Comparison of ENCODE assay signal across 21 cellular contexts in genomic region chr6:109471105-109471810, GRCh38. TPM values are rescaled to one million over a fixed set of nuclear protein-coding genes. Genes with fewer than 3 reads are reported as not detected.
DNase-seq lines count a peak whose midpoint lies in the region; ATAC-seq and TF ChIP-seq lines count a peak whose summit lies in the region.
"Had no signal": no experiment of that assay in that cellular context is flagged by ENCODE, and none has a peak within 500 bp of the region (broad histone marks: within the 10 kb centered on the region; RNA-seq: fewer than 3 reads in every experiment).

No MANE protein-coding gene starts in this region.

- H3K9me3 ChIP-seq in CD8-positive, alpha-beta memory T cell (ENCODE audit: low read length): no peaks in the 10 kb centered on the region
- H3K9me3 ChIP-seq: adrenal gland, mucosa of descending colon, SJSA1 had no signal

- peaks cover 22 to 96% (median 46%) of the 10 kb centered on the region in 3 donors for H3K36me3 Mint-ChIP-seq in CD8-positive, alpha-beta memory T cell
- H3K36me3 Mint-ChIP-seq in activated T-helper 17 cell treated with anti-CD3 and anti-CD28 coated beads, Interleukin-2, amount 50 U/mL, for 72 hours (ENCODE audit: low read depth): peaks cover 100% of the 10 kb centered on the region

- no peak for DNase-seq in CD8-positive, alpha-beta memory T cell
- DNase-seq in islet precursor cell (peak; percentile 9), NCI-H187 treated with DMSO at 0.1 percent for 48 hours (lab: John Stamatoyannopoulos, UW) (no peak), NCI-H1694 (lab: John Stamatoyannopoulos, UW) (no peak)
- DNase-seq: activated effector memory CD4-positive, alpha-beta T cell treated with anti-CD3 and anti-CD28 coated beads, Interleukin-2, amount 50 U/mL, for 16 hours; adrenal gland; brain microvascular endothelial cell; COR-L47; DMS79; mucosa of descending colon; NCI-H1105; NCI-H2081 treated with DMSO at 0.1 percent for 48 hours; NCI-H510A; NK-92 treated with Interleukin-12 subunit alpha and Interleukin-12 subunit beta, amount 100 ng/mL, for 24 hours had no signal

- peak overlapping the region in 6 of 8 donors; percentile 40 to 92 (median 60) for H3K27ac Mint-ChIP-seq in CD8-positive, alpha-beta memory T cell
- H3K27ac Mint-ChIP-seq in activated T-helper 17 cell treated with anti-CD3 and anti-CD28 coated beads, Interleukin-2, amount 50 U/mL, for 72 hours: peak overlapping the region; percentile 57
- H3K27ac Mint-ChIP-seq: neural progenitor cell, WTC11 had no signal

- H3K4me3 Mint-ChIP-seq in CD8-positive, alpha-beta memory T cell: no peak overlapping the region
- H3K4me3 Mint-ChIP-seq in activated T-helper 17 cell treated with anti-CD3 and anti-CD28 coated beads, Interleukin-2, amount 50 U/mL, for 72 hours: peak overlapping the region; percentile 43
- H3K4me3 Mint-ChIP-seq: neural progenitor cell, WTC11 had no signal

- H3K9me3 Mint-ChIP-seq in CD8-positive, alpha-beta memory T cell: no peaks in the 10 kb centered on the region
- no peaks in the 10 kb centered on the region for H3K9me3 Mint-ChIP-seq in activated T-helper 17 cell treated with anti-CD3 and anti-CD28 coated beads, Interleukin-2, amount 50 U/mL, for 72 hours
- H3K9me3 Mint-ChIP-seq: neural progenitor cell, WTC11 had no signal

- no peaks in the 10 kb centered on the region for H3K4me1 ChIP-seq in CD8-positive, alpha-beta memory T cell (ENCODE audit: insufficient read depth, low read length)
- H3K4me1 ChIP-seq: neural progenitor cell had no signal

- peaks cover 48 to 81% (median 75%) of the 10 kb centered on the region in 3 donors for H3K4me1 Mint-ChIP-seq in CD8-positive, alpha-beta memory T cell
- peaks cover 51% of the 10 kb centered on the region for H3K4me1 Mint-ChIP-seq in activated T-helper 17 cell treated with anti-CD3 and anti-CD28 coated beads, Interleukin-2, amount 50 U/mL, for 72 hours

- no peak for ATAC-seq in activated T-helper 17 cell treated with anti-CD3 and anti-CD28 coated beads, Interleukin-2, amount 50 U/mL, for 72 hours (replicated peaks)
- ATAC-seq in HG02642 (IDR thresholded peaks at IDR 0.05; ENCODE audit: poor library complexity, unreplicated experiment): no peak
- ATAC-seq: HepG2, mucosa of descending colon, WTC11 had no signal

- POLR2A ChIA-PET in CD8-positive, alpha-beta memory T cell (lab: Charles Lee): no interaction called here

- CTCF ChIA-PET in CD8-positive, alpha-beta memory T cell (lab: Charles Lee): no interaction called here

- no peak overlapping the region for H3K4me3 ChIP-seq in CD8-positive, alpha-beta memory T cell (ENCODE audit: low read length)
- H3K4me3 ChIP-seq: adrenal gland, mucosa of descending colon, neural progenitor cell, SJSA1 had no signal

- H3K27ac ChIP-seq in C4-2B: peak overlapping the region; percentile 80
- H3K27ac ChIP-seq in CD8-positive, alpha-beta memory T cell (ENCODE audit: low read depth, low read length): no peak overlapping the region
- H3K27ac ChIP-seq: adrenal gland, brain microvascular endothelial cell, neural progenitor cell, SJSA1 had no signal

- no peaks in the 10 kb centered on the region for H3K27me3 ChIP-seq in CD8-positive, alpha-beta memory T cell (ENCODE audit: insufficient read depth, low read length, poor library complexity, severe bottlenecking)
- H3K27me3 ChIP-seq: adrenal gland, brain microvascular endothelial cell, neural progenitor cell, SJSA1 had no signal

- no peak for TF ChIP-seq CTCF in C4-2B (conservative IDR thresholded peaks at IDR 0.05)

- peaks cover 50% of the 10 kb centered on the region for H3K36me3 ChIP-seq in CD8-positive, alpha-beta memory T cell (ENCODE audit: insufficient read depth, low read length)

- H3K27me3 Mint-ChIP-seq in CD8-positive, alpha-beta memory T cell: no peaks in the 10 kb centered on the region
- H3K27me3 Mint-ChIP-seq in activated T-helper 17 cell treated with anti-CD3 and anti-CD28 coated beads, Interleukin-2, amount 50 U/mL, for 72 hours: no peaks in the 10 kb centered on the region

RNA-seq across cellular contexts. Expression of gene ZBTB24, which starts 11.8 kb away (rescaled TPM):
- 10 to 100 TPM; 19.5 to 19.9 TPM for total RNA-seq in CD8-positive, alpha-beta memory T cell
- 7.5 TPM for polyA plus RNA-seq in CD8-positive, alpha-beta memory T cell
- total RNA-seq in activated T-helper 17 cell treated with anti-CD3 and anti-CD28 coated beads, Interleukin-2, amount 50 U/mL, for 72 hours: 10 to 100 TPM; 11.0 to 11.4 TPM

RNA-seq across cellular contexts. Expression of gene MICAL1, which starts 15.7 kb away (rescaled TPM):
- total RNA-seq in CD8-positive, alpha-beta memory T cell: 10 to 100 TPM; 33.2 to 34.7 TPM
- polyA plus RNA-seq in CD8-positive, alpha-beta memory T cell: 18.8 TPM
- total RNA-seq in activated T-helper 17 cell treated with anti-CD3 and anti-CD28 coated beads, Interleukin-2, amount 50 U/mL, for 72 hours: 10 to 100 TPM; 43.3 to 58.3 TPM

RNA-seq across cellular contexts. Expression of gene SMPD2, which starts 30.7 kb away (rescaled TPM):
- 10 to 100 TPM; 15.1 to 15.8 TPM for total RNA-seq in CD8-positive, alpha-beta memory T cell
- 9.4 TPM for polyA plus RNA-seq in CD8-positive, alpha-beta memory T cell
- 1 to 10 TPM; 8.0 to 9.7 TPM for total RNA-seq in activated T-helper 17 cell treated with anti-CD3 and anti-CD28 coated beads, Interleukin-2, amount 50 U/mL, for 72 hours

RNA-seq across cellular contexts. Expression of gene PPIL6, which starts 30.8 kb away (rescaled TPM):
- total RNA-seq in CD8-positive, alpha-beta memory T cell: under 1 TPM in 1 of 2 experiments, not detected in 1; 0.13 TPM
- 0.46 TPM for polyA plus RNA-seq in CD8-positive, alpha-beta memory T cell
- total RNA-seq in activated T-helper 17 cell treated with anti-CD3 and anti-CD28 coated beads, Interleukin-2, amount 50 U/mL, for 72 hours: under 1 TPM in 1 of 2 donors, not detected in 1; 0.39 TPM
